Comparison of ENCODE assay signal across 8 cellular contexts in genomic region chr13:51803422-51804294, GRCh38. TPM values are rescaled to one million over a fixed set of nuclear protein-coding genes. Genes with fewer than 3 reads are reported as not detected.
DNase-seq lines count a peak whose midpoint lies in the region; ATAC-seq and TF ChIP-seq lines count a peak whose summit lies in the region.

Gene DHRS12, minus strand, starts transcription at chr13:51804163. Its CDS starts 4,504 bp downstream, at chr13:51799659.

- peak; percentile 73 for ATAC-seq in CD4-positive, alpha-beta T cell (ENCODE audit: poor library complexity)
- peak; percentile 80 for ATAC-seq in HG03442 (IDR thresholded peaks at IDR 0.05; ENCODE audit: unreplicated experiment)

- peaks cover 25% of the 10 kb centered on the region for H3K36me3 Mint-ChIP-seq in CD4-positive, alpha-beta T cell (ENCODE audit: low read depth)

- H3K9me3 ChIP-seq in CD4-positive, alpha-beta T cell (ENCODE audit: control insufficient read depth, low read length), result no peaks in the 10 kb centered on the region

- peak within 1 kb of the TSS; percentile 97 for H3K4me3 Mint-ChIP-seq in CD4-positive, alpha-beta T cell

- H3K27ac Mint-ChIP-seq in CD4-positive, alpha-beta T cell, result peak within 1 kb of the TSS; percentile 99

- peaks cover 61% of the 10 kb centered on the region for H3K4me1 Mint-ChIP-seq in CD4-positive, alpha-beta T cell (ENCODE audit: low read depth)

- H3K27me3 ChIP-seq in CD4-positive, alpha-beta T cell (ENCODE audit: control insufficient read depth, insufficient read depth, low read length), result no peaks in the 10 kb centered on the region

- no peaks in the 10 kb centered on the region for H3K27me3 Mint-ChIP-seq in CD4-positive, alpha-beta T cell

- POLR2A ChIA-PET in CD4-positive, alpha-beta T cell (lab: Charles Lee), result interaction anchor here (0.7 to 7.4 kb wide), 18 partner anchors 9 to 436 kb away, joined by 3 to 135 read pairs (median 4); partner anchors contain the start of genes INTS6 and NEK3

- intact Hi-C loops in CD4-positive, alpha-beta T cell (cut with DNase I, micrococcal nuclease), result loop anchor here (1.0 to 5.0 kb wide), 11 partner anchors 17 to 652 kb away; partner anchors contain the start of genes ALG11 (in 2 of the 2), WDFY2 (in 2 of the 2), ATP7B (in 1 of the 2) and CKAP2 (in 1 of the 2)

- peak; percentile 75 to 88 (median 80) for DNase-seq in CD4-positive, alpha-beta T cell
- peak; percentile 77 for DNase-seq in GM19240 (ENCODE audit: insufficient read length, low spot score)
- peak; percentile 77 for DNase-seq in NCI-H82 treated with DMSO at 0.1 percent for 48 hours (lab: John Stamatoyannopoulos, UW; ENCODE audit: unreplicated experiment)
- DNase-seq in activated CD8-positive, alpha-beta memory T cell treated with anti-CD3 and anti-CD28 coated beads for 1 hour (ENCODE audit: extremely low read depth in 1 of 2, low read depth in 1 of 2), result peak; percentile 73 to 75
- peak; percentile 83 for DNase-seq in effector CD4-positive, alpha-beta T cell
- peak; percentile 94 for DNase-seq in medulla oblongata (ENCODE audit: extremely low spot score)
- DNase-seq in stimulated activated CD8-positive, alpha-beta memory T cell treated with anti-CD3 and anti-CD28 coated beads, Interleukin-12 subunit alpha, Interleukin-12 subunit beta, amount 100 ng/mL, for 1 hour (ENCODE audit: low read depth), result peak; percentile 78

- no peak for TF ChIP-seq CTCF in CD4-positive, alpha-beta T cell (IDR thresholded peaks at IDR 0.05)

- no peaks in the 10 kb centered on the region for H3K9me3 Mint-ChIP-seq in CD4-positive, alpha-beta T cell

- CTCF ChIA-PET in CD4-positive, alpha-beta T cell (lab: Charles Lee), result interaction anchor here (0.9 kb wide), 1 partner anchor 12 kb away, joined by 3 read pairs; no protein-coding TSS in a partner anchor

- peak within 1 kb of the TSS; percentile 99 for H3K27ac ChIP-seq in CD4-positive, alpha-beta T cell (ENCODE audit: low read depth, low read length)

RNA-seq across cellular contexts. Expression of gene DHRS12, which starts in this region (rescaled TPM):
- total RNA-seq in CD4-positive, alpha-beta T cell, result 10 to 100 TPM in 1 of 2 experiments, 1 to 10 TPM in 1; 10.0 to 14.8 TPM

Comparison
In these comparisons a context has a peak if more than half of its experiments do, and no peak if none do; other contexts are left out.
1. Peak in every context shown above with its lines: DNase-seq, ATAC-seq and H3K27ac ChIP-seq.